In genomic region chr11:72781063-72781312, GRCh38 we compare ENCODE assay signal across 8 cellular contexts. TPM values are rescaled to one million over a fixed set of nuclear protein-coding genes. Genes with fewer than 3 reads are reported as not detected.
DNase-seq lines count a peak whose midpoint lies in the region; ATAC-seq and TF ChIP-seq lines count a peak whose summit lies in the region.

No MANE protein-coding gene starts in this region.

- no peak overlapping the region for H2BK120ac ChIP-seq in mesenchymal stem cell (ENCODE audit: low read depth, low read length)

- no peak overlapping the region for H2AK5ac ChIP-seq in mesenchymal stem cell (ENCODE audit: low read length, severe bottlenecking)

- H3K4me3 ChIP-seq in mesenchymal stem cell (ENCODE audit: insufficient read depth in 1 of 2, low read depth in 1 of 2, low read length in 2 of 2), result peak overlapping the region; percentile 64 to 70

- no peak overlapping the region for H3K14ac ChIP-seq in mesenchymal stem cell (ENCODE audit: low read length in 2 of 2)

- no peak overlapping the region for H4K91ac ChIP-seq in mesenchymal stem cell (ENCODE audit: low read length)

- no peak for DNase-seq in natural killer cell
- DNase-seq in natural killer cell treated with Interleukin-12 subunit alpha and Interleukin-12 subunit beta and Interleukin-15 and Interleukin-18, amount 100 ng/mL, for 72 hours (ENCODE audit: low spot score), result no peak
- no peak for DNase-seq in mesenchymal stem cell
- DNase-seq in GDM1 (lab: John Stamatoyannopoulos, UW), result no peak
- DNase-seq in NCI-H1694 treated with DMSO at 0.1 percent for 48 hours (lab: John Stamatoyannopoulos, UW), result no peak

- peak overlapping the region; percentile 19 for H4K8ac ChIP-seq in mesenchymal stem cell (ENCODE audit: low read length)

- H3K9me3 Mint-ChIP-seq in natural killer cell, result no peaks in the 10 kb centered on the region
- H3K9me3 Mint-ChIP-seq in natural killer cell treated with Interleukin-12 subunit alpha and Interleukin-12 subunit beta and Interleukin-15 and Interleukin-18, amount 100 ng/mL, for 72 hours, result no peaks in the 10 kb centered on the region
- no peaks in the 10 kb centered on the region for H3K9me3 Mint-ChIP-seq in brain

- H3K4me1 Mint-ChIP-seq in natural killer cell (peaks cover 29 to 31% of the 10 kb centered on the region in 2 donors), brain (peaks cover 39% of the 10 kb centered on the region)
- H3K4me1 Mint-ChIP-seq in natural killer cell treated with Interleukin-12 subunit alpha and Interleukin-12 subunit beta and Interleukin-15 and Interleukin-18, amount 100 ng/mL, for 72 hours (ENCODE audit: low read depth in 2 of 2), result peaks cover 20 to 31% of the 10 kb centered on the region in 2 donors

- TF ChIP-seq CTCF in natural killer cell (IDR thresholded peaks at IDR 0.05), result no peak
- TF ChIP-seq CTCF in brain (conservative IDR thresholded peaks at IDR 0.05), result no peak

- H3K4me1 ChIP-seq in mesenchymal stem cell (ENCODE audit: control insufficient read depth, insufficient read depth, low read depth, low read length), result peaks cover 42% of the 10 kb centered on the region

- no peak overlapping the region for H3K27ac ChIP-seq in mesenchymal stem cell (ENCODE audit: low read length, poor library complexity, severe bottlenecking)

- no peak overlapping the region for H2BK12ac ChIP-seq in mesenchymal stem cell (ENCODE audit: low read length in 2 of 2)

- no peak overlapping the region for H3K23ac ChIP-seq in mesenchymal stem cell (ENCODE audit: low read length in 2 of 2)

- H3K4me3 Mint-ChIP-seq in natural killer cell, result peak overlapping the region; percentile 59
- no peak overlapping the region for H3K4me3 Mint-ChIP-seq in natural killer cell treated with Interleukin-12 subunit alpha and Interleukin-12 subunit beta and Interleukin-15 and Interleukin-18, amount 100 ng/mL, for 72 hours
- H3K4me3 Mint-ChIP-seq in brain, result peak overlapping the region; percentile 55 to 85 (median 68)

- intact Hi-C loops in natural killer cell (cut with micrococcal nuclease), result no loop called here

- H3K36me3 Mint-ChIP-seq in natural killer cell (no peaks in the 10 kb centered on the region), brain (no peaks in the 10 kb centered on the region)
- H3K36me3 Mint-ChIP-seq in natural killer cell treated with Interleukin-12 subunit alpha and Interleukin-12 subunit beta and Interleukin-15 and Interleukin-18, amount 100 ng/mL, for 72 hours, result no peaks in the 10 kb centered on the region

- H3K27me3 Mint-ChIP-seq in natural killer cell (ENCODE audit: low read depth in 2 of 2) (peaks cover 0 to 7% of the 10 kb centered on the region in 2 donors), brain (peaks cover 14% of the 10 kb centered on the region)
- H3K27me3 Mint-ChIP-seq in natural killer cell treated with Interleukin-12 subunit alpha and Interleukin-12 subunit beta and Interleukin-15 and Interleukin-18, amount 100 ng/mL, for 72 hours, result no peaks in the 10 kb centered on the region

- WGBS in mesenchymal stem cell, result 25% methylated on average over 17 of the region's 17 CpGs

- H3K18ac ChIP-seq in mesenchymal stem cell (ENCODE audit: low read depth in 1 of 2, low read length in 2 of 2), result peak overlapping the region in 1 of 2 experiments; percentile 3

- H3K79me1 ChIP-seq in mesenchymal stem cell (replicated peaks; ENCODE audit: low read length, poor library complexity, severe bottlenecking), result no peaks in the 10 kb centered on the region

- peak overlapping the region; percentile 71 for H2BK15ac ChIP-seq in mesenchymal stem cell (ENCODE audit: low read depth, poor library complexity, severe bottlenecking)

- peak overlapping the region; percentile 70 for H3K4me2 ChIP-seq in mesenchymal stem cell (ENCODE audit: low read length, poor library complexity, severe bottlenecking)

- H2AFZ ChIP-seq in mesenchymal stem cell (ENCODE audit: low read depth, low read length), result no peak overlapping the region

- H3K9me3 ChIP-seq in mesenchymal stem cell (ENCODE audit: control insufficient read depth, low read length), result no peaks in the 10 kb centered on the region

- H3K4ac ChIP-seq in mesenchymal stem cell (ENCODE audit: low read depth in 1 of 2, low read length in 2 of 2), result peak overlapping the region in 1 of 2 experiments; percentile 8

- peak overlapping the region in 1 of 2 donors; percentile 57 for H3K27ac Mint-ChIP-seq in natural killer cell
- no peak overlapping the region for H3K27ac Mint-ChIP-seq in natural killer cell treated with Interleukin-12 subunit alpha and Interleukin-12 subunit beta and Interleukin-15 and Interleukin-18, amount 100 ng/mL, for 72 hours
- no peak overlapping the region for H3K27ac Mint-ChIP-seq in brain

- peaks cover 0 to 14% of the 10 kb centered on the region in 2 experiments for H3K36me3 ChIP-seq in mesenchymal stem cell (ENCODE audit: control insufficient read depth in 1 of 2, insufficient read depth in 2 of 2, low read depth in 1 of 2, low read length in 2 of 2)

- peak overlapping the region; percentile 48 for H3K9ac ChIP-seq in mesenchymal stem cell (ENCODE audit: low read length)

- no peak for ATAC-seq in natural killer cell
- ATAC-seq in natural killer cell treated with Interleukin-12 subunit alpha and Interleukin-12 subunit beta and Interleukin-15 and Interleukin-18, amount 100 ng/mL, for 72 hours, result no peak
- no peak for ATAC-seq in GM21528 (IDR thresholded peaks at IDR 0.05; ENCODE audit: low FRiP score, unreplicated experiment)
- ATAC-seq in HG02884 (IDR thresholded peaks at IDR 0.05; ENCODE audit: unreplicated experiment), result no peak

- H3K27me3 ChIP-seq in mesenchymal stem cell (ENCODE audit: control insufficient read depth in 1 of 2, insufficient read depth in 1 of 2, low read length in 2 of 2), result peaks cover 4 to 13% of the 10 kb centered on the region in 2 experiments

- H2BK5ac ChIP-seq in mesenchymal stem cell (ENCODE audit: low read depth, low read length, poor library complexity, severe bottlenecking), result no peak overlapping the region

RNA-seq across cellular contexts. Expression of gene STARD10, which starts 12.9 kb away (rescaled TPM):
- total RNA-seq in natural killer cell, result 10 to 100 TPM; 10.9 to 17.3 (median 11.7) TPM
- total RNA-seq in natural killer cell treated with Interleukin-12 subunit alpha and Interleukin-12 subunit beta and Interleukin-15 and Interleukin-18, amount 100 ng/mL, for 72 hours, result 10 to 100 TPM in 1 of 2 donors, 1 to 10 TPM in 1; 9.5 to 17.8 TPM
- 109 TPM for polyA plus RNA-seq in brain (ENCODE audit: insufficient read depth, low read depth, low replicate concordance)
- 16.5 TPM for polyA plus RNA-seq in mesenchymal stem cell (2013, experiment 1 of 2)
- polyA plus RNA-seq in mesenchymal stem cell (2013, experiment 2 of 2), result 13.7 TPM

RNA-seq across cellular contexts. Expression of gene ARAP1, which starts 28.8 kb away (rescaled TPM):
- 100 to 1,000 TPM; 293 to 327 (median 296) TPM for total RNA-seq in natural killer cell
- 100 to 1,000 TPM; 206 to 220 TPM for total RNA-seq in natural killer cell treated with Interleukin-12 subunit alpha and Interleukin-12 subunit beta and Interleukin-15 and Interleukin-18, amount 100 ng/mL, for 72 hours
- 36.6 TPM for polyA plus RNA-seq in brain (ENCODE audit: insufficient read depth, low read depth, low replicate concordance)
- 26.6 TPM for polyA plus RNA-seq in mesenchymal stem cell (2013, experiment 1 of 2)
- 23.6 TPM for polyA plus RNA-seq in mesenchymal stem cell (2013, experiment 2 of 2)

RNA-seq across cellular contexts. Expression of gene ATG16L2, which starts 33.2 kb away (rescaled TPM):
- total RNA-seq in natural killer cell, result 100 to 1,000 TPM; 172 to 190 (median 179) TPM
- 100 to 1,000 TPM in 1 of 2 donors, 10 to 100 TPM in 1; 74.7 to 113 TPM for total RNA-seq in natural killer cell treated with Interleukin-12 subunit alpha and Interleukin-12 subunit beta and Interleukin-15 and Interleukin-18, amount 100 ng/mL, for 72 hours
- polyA plus RNA-seq in brain (ENCODE audit: insufficient read depth, low read depth, low replicate concordance), result 6.2 TPM
- polyA plus RNA-seq in mesenchymal stem cell (2013, experiment 1 of 2), result 12.0 TPM
- polyA plus RNA-seq in mesenchymal stem cell (2013, experiment 2 of 2), result 10.4 TPM
